ENCODE assay signal across 2 cellular contexts in the genomic region with DNA sequence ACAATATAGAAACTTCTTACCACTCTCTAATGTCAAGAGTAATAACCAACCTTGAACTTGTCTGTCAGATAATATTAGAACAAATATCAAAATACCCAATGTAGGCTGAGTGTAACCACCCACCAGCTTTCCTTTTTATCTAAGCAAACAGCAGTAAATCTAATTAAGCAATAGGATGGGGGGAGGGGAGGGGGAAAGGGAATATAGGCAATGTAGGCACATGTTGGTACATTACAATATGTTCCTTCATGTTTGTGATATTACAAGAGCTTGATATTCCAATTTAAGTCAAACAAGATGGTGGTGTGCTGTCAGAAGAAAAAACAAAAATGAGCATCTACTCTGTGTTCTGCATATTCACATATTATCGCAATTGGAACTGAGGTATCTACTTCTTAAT.
TF ChIP-seq lines count a peak whose summit lies in the region.

No MANE protein-coding gene starts in this region.

TF ChIP-seq in HepG2, 621 proteins besides CTCF, POLR2A, EP300 and RAD21 (continued from another document):
- no peak for TF ChIP-seq ZNF776 (CRISPR knock-in tag; IDR thresholded peaks at IDR 0.05)
- TF ChIP-seq MNT (IDR thresholded peaks at IDR 0.05) = no peak
- no peak for TF ChIP-seq NFKBIZ (CRISPR knock-in tag; IDR thresholded peaks at IDR 0.05)
- no peak for TF ChIP-seq RXRB (CRISPR knock-in tag; IDR thresholded peaks at IDR 0.05; ENCODE audit: borderline replicate concordance)
- TF ChIP-seq ZSCAN20 (CRISPR knock-in tag; IDR thresholded peaks at IDR 0.05; ENCODE audit: borderline replicate concordance) = no peak
- no peak for TF ChIP-seq SP5 (CRISPR knock-in tag; IDR thresholded peaks at IDR 0.05; ENCODE audit: borderline replicate concordance, low read depth)
- no peak for TF ChIP-seq CEBPB (IDR thresholded peaks at IDR 0.05; ENCODE audit: borderline replicate concordance, low read depth, low read length)
- 0 out of 2 replicates have a peak, but pooled peaks have one; percentile 25 for TF ChIP-seq ZNF281 (CRISPR knock-in tag; IDR thresholded peaks at IDR 0.05; ENCODE audit: borderline replicate concordance)
- TF ChIP-seq HMGA1 (CRISPR knock-in tag; conservative IDR thresholded peaks at IDR 0.05) = no peak
- no peak for TF ChIP-seq ZMAT5 (CRISPR knock-in tag; IDR thresholded peaks at IDR 0.05; ENCODE audit: borderline replicate concordance, low read depth)
- TF ChIP-seq ZNF788 (CRISPR knock-in tag; IDR thresholded peaks at IDR 0.05; ENCODE audit: borderline replicate concordance) = no peak
- TF ChIP-seq ZNF431 (CRISPR knock-in tag; IDR thresholded peaks at IDR 0.05; ENCODE audit: borderline replicate concordance, low read depth) = no peak
- TF ChIP-seq TEF (CRISPR knock-in tag; IDR thresholded peaks at IDR 0.05) = no peak
- TF ChIP-seq HNRNPK (IDR thresholded peaks at IDR 0.05; ENCODE audit: low read depth, low read length, poor library complexity, severe bottlenecking) = peak; percentile 69
- TF ChIP-seq ZMYM4 (CRISPR knock-in tag; IDR thresholded peaks at IDR 0.05) = no peak

TF ChIP-seq in K562, 482 proteins besides CTCF, POLR2A, EP300 and RAD21 (continued from another document):
- TF ChIP-seq, protein P1, sequence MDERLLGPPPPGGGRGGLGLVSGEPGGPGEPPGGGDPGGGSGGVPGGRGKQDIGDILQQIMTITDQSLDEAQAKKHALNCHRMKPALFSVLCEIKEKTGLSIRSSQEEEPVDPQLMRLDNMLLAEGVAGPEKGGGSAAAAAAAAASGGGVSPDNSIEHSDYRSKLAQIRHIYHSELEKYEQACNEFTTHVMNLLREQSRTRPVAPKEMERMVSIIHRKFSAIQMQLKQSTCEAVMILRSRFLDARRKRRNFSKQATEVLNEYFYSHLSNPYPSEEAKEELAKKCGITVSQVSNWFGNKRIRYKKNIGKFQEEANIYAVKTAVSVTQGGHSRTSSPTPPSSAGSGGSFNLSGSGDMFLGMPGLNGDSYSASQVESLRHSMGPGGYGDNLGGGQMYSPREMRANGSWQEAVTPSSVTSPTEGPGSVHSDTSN (CRISPR knock-in tag; IDR thresholded peaks at IDR 0.05; ENCODE audit: low read depth) = no peak
- TF ChIP-seq, protein P1 (tag; conservative IDR thresholded peaks at IDR 0.05; ENCODE audit: low read depth) = 0 out of 2 replicates have a peak, but pooled peaks have one; percentile 20
- peak; percentile 57 for TF ChIP-seq CEBPB (tag; IDR thresholded peaks at IDR 0.05)
